In the genomic region with DNA sequence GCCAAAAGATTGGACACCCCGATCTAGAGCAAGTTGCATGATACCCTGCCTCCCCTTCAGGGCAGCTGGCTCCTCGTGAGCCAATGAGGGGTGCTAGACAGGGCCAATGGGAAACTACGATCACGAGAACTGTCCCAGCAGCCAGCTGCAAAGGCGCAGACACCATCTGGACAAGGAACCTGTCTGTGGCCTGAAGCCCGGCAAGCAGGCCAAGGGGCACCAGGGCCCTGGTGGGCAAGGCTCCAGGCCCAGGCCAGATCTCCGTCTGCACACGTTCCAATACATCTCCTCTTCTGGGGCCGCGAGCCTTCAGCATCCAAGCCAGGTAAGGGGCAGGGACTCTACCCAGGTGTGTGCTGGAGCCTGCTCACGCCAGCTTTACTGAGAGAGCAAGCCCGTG, we compare ENCODE assay signal across 13 cellular contexts. TPM values are rescaled to one million over a fixed set of nuclear protein-coding genes. Genes with fewer than 3 reads are reported as not detected.
DNase-seq lines count a peak whose midpoint lies in the region; ATAC-seq, FAIRE-seq and TF ChIP-seq lines count a peak whose summit lies in the region.
"Had no signal": no experiment of that assay in that cellular context is flagged by ENCODE, and none has a peak within 500 bp of the region (broad histone marks: within the 10 kb centered on the region; RNA-seq: fewer than 3 reads in every experiment).

No MANE protein-coding gene starts in this region.

- no peak overlapping the region for H3K4me3 ChIP-seq in astrocyte (ENCODE audit: insufficient read depth, low read depth, low read length)

- H3K4me1 ChIP-seq in astrocyte (ENCODE audit: insufficient read depth, low read length): peaks cover 6% of the 10 kb centered on the region

- H3K4me1 Mint-ChIP-seq in T-helper 1 cell treated with Interleukin-12 subunit alpha and Interleukin-12 subunit beta and Interleukin-4 antibody, amounts not matched to agents 30 μg/mL and 1 μg/mL, for 36 hours (ENCODE audit: low read depth): peaks cover 44% of the 10 kb centered on the region
- peaks cover 18% of the 10 kb centered on the region for H3K4me1 Mint-ChIP-seq in astrocyte (ENCODE audit: low read depth, unreplicated experiment)
- peaks cover 14% of the 10 kb centered on the region for H3K4me1 Mint-ChIP-seq in mesothelial cell of epicardium

- no peaks in the 10 kb centered on the region for H3K9me3 Mint-ChIP-seq in T-helper 1 cell treated with Interleukin-12 subunit alpha and Interleukin-12 subunit beta and Interleukin-4 antibody, amounts not matched to agents 30 μg/mL and 1 μg/mL, for 36 hours
- H3K9me3 Mint-ChIP-seq in astrocyte (ENCODE audit: unreplicated experiment): no peaks in the 10 kb centered on the region
- H3K9me3 Mint-ChIP-seq in mesothelial cell of epicardium: no peaks in the 10 kb centered on the region
- H3K9me3 Mint-ChIP-seq: activated naive CD4-positive, alpha-beta T cell treated with anti-CD3 and anti-CD28 coated beads, Interleukin-2, amount 50 U/mL, for 24 hours; natural killer cell had no signal

- ATAC-seq in GM21619 (IDR thresholded peaks at IDR 0.05; ENCODE audit: unreplicated experiment): no peak

- no peak for FAIRE-seq in astrocyte (lab: Jason Lieb, UNC)
- FAIRE-seq: A204.1 had no signal

- no peak overlapping the region for H3K4me3 Mint-ChIP-seq in T-helper 1 cell treated with Interleukin-12 subunit alpha and Interleukin-12 subunit beta and Interleukin-4 antibody, amounts not matched to agents 30 μg/mL and 1 μg/mL, for 36 hours
- H3K4me3 Mint-ChIP-seq in astrocyte (ENCODE audit: unreplicated experiment) (no peak overlapping the region), mesothelial cell of epicardium (no peak overlapping the region)
- H3K4me3 Mint-ChIP-seq: activated naive CD4-positive, alpha-beta T cell treated with anti-CD3 and anti-CD28 coated beads, Interleukin-2, amount 50 U/mL, for 24 hours; natural killer cell had no signal

- peaks cover 97% of the 10 kb centered on the region for H4K20me1 ChIP-seq in astrocyte (ENCODE audit: insufficient read depth, low read length)

- no peaks in the 10 kb centered on the region for H3K27me3 ChIP-seq in astrocyte (ENCODE audit: insufficient read depth, low read length)

- H3K27ac Mint-ChIP-seq in T-helper 1 cell treated with Interleukin-12 subunit alpha and Interleukin-12 subunit beta and Interleukin-4 antibody, amounts not matched to agents 30 μg/mL and 1 μg/mL, for 36 hours: peak overlapping the region; percentile 74
- H3K27ac Mint-ChIP-seq in astrocyte (ENCODE audit: unreplicated experiment) (peak overlapping the region; percentile 53), mesothelial cell of epicardium (peak overlapping the region; percentile 75)
- H3K27ac Mint-ChIP-seq: activated naive CD4-positive, alpha-beta T cell treated with anti-CD3 and anti-CD28 coated beads, Interleukin-2, amount 50 U/mL, for 24 hours had no signal

- no peak for TF ChIP-seq CTCF in astrocyte (IDR thresholded peaks at IDR 0.05; ENCODE audit: insufficient read depth, low read depth, low read length)
- no peak for TF ChIP-seq CTCF in mesothelial cell of epicardium (IDR thresholded peaks at IDR 0.05; ENCODE audit: unreplicated experiment)

- no peak overlapping the region for H3K9ac ChIP-seq in astrocyte (ENCODE audit: low read length)

- H3K36me3 Mint-ChIP-seq in T-helper 1 cell treated with Interleukin-12 subunit alpha and Interleukin-12 subunit beta and Interleukin-4 antibody, amounts not matched to agents 30 μg/mL and 1 μg/mL, for 36 hours (ENCODE audit: low read depth): peaks cover 7% of the 10 kb centered on the region
- H3K36me3 Mint-ChIP-seq in astrocyte (ENCODE audit: low read depth, unreplicated experiment) (peaks cover 5% of the 10 kb centered on the region), mesothelial cell of epicardium (no peaks in the 10 kb centered on the region)
- H3K36me3 Mint-ChIP-seq: natural killer cell had no signal

- H3K9me3 ChIP-seq in astrocyte (ENCODE audit: insufficient read depth, low read depth, low read length): no peaks in the 10 kb centered on the region

- no peaks in the 10 kb centered on the region for H3K27me3 Mint-ChIP-seq in T-helper 1 cell treated with Interleukin-12 subunit alpha and Interleukin-12 subunit beta and Interleukin-4 antibody, amounts not matched to agents 30 μg/mL and 1 μg/mL, for 36 hours (ENCODE audit: low read depth)
- H3K27me3 Mint-ChIP-seq in astrocyte (ENCODE audit: low read depth, unreplicated experiment): no peaks in the 10 kb centered on the region
- H3K27me3 Mint-ChIP-seq in mesothelial cell of epicardium (ENCODE audit: low read depth): no peaks in the 10 kb centered on the region
- H3K27me3 Mint-ChIP-seq: activated naive CD4-positive, alpha-beta T cell treated with anti-CD3 and anti-CD28 coated beads, Interleukin-2, amount 50 U/mL, for 24 hours had no signal

- H2AFZ ChIP-seq in astrocyte (ENCODE audit: low read depth, low read length): no peak overlapping the region

- no peak for DNase-seq in T-helper 1 cell
- DNase-seq in astrocyte (ENCODE audit: low read depth): no peak
- no peak for DNase-seq in mesothelial cell of epicardium (ENCODE audit: low spot score in 2 of 2, unreplicated experiment in 2 of 2)
- DNase-seq in substantia nigra (lab: John Stamatoyannopoulos, UW): peak in 9 of 49 donors; percentile 5 to 60 (median 20)
- no peak for DNase-seq in Ammon's horn (ENCODE audit: low spot score)
- DNase-seq in HUDEP-2 (lab: John Stamatoyannopoulos, UW; ENCODE audit: unreplicated experiment in 76 of 76): no peak
- DNase-seq: natural killer cell; SHP77; stimulated activated CD4-positive, alpha-beta T cell treated with anti-CD3 and anti-CD28 coated beads, Interleukin-2, amount 100 ng/mL, for 48 hours had no signal

- no peaks in the 10 kb centered on the region for H3K36me3 ChIP-seq in astrocyte (ENCODE audit: insufficient read depth, low read length)

- H3K27ac ChIP-seq in astrocyte (ENCODE audit: low read depth, low read length): no peak overlapping the region
- H3K27ac ChIP-seq in substantia nigra (ENCODE audit: low read depth, low read length, poor library complexity, severe bottlenecking): peak overlapping the region; percentile 63

- no peak overlapping the region for H3K4me2 ChIP-seq in astrocyte (ENCODE audit: low read length)

- peaks cover 98% of the 10 kb centered on the region for H3K79me2 ChIP-seq in astrocyte (ENCODE audit: insufficient read depth, low read length)

RNA-seq across cellular contexts. Expression of gene MED26, which starts 20.2 kb away (rescaled TPM):
- 11.8 and 15.0 TPM in 2 replicates for total RNA-seq in astrocyte
- total RNA-seq in mesothelial cell of epicardium: 13.3 to 15.5 TPM (median 14.0 TPM) in 3 replicates

RNA-seq across cellular contexts. Expression of gene SLC35E1, which starts 35.6 kb away (rescaled TPM):
- total RNA-seq in astrocyte (63.1 and 66.2 TPM in 2 replicates), mesothelial cell of epicardium (39.7 to 45.4 TPM (median 42.1 TPM) in 3 replicates)

RNA-seq across cellular contexts. Expression of gene SMIM7, which starts 52.1 kb away (rescaled TPM):
- total RNA-seq in astrocyte (45.3 and 49.4 TPM in 2 replicates), mesothelial cell of epicardium (74.8 to 80.9 TPM (median 80.2 TPM) in 3 replicates)

RNA-seq across cellular contexts. Expression of gene TMEM38A, which starts 53.1 kb away (rescaled TPM):
- total RNA-seq in astrocyte (1.9 and 2.2 TPM in 2 replicates), mesothelial cell of epicardium (5.7 to 7.8 TPM (median 5.9 TPM) in 3 replicates)
